ENCODE assay signal across 18 cellular contexts in genomic region chr6:88142299-88142668, GRCh38. TPM values are rescaled to one million over a fixed set of nuclear protein-coding genes. Genes with fewer than 3 reads are reported as not detected.
"Had no signal": no experiment of that assay in that cellular context is flagged by ENCODE, and none has a peak within 500 bp of the region (broad histone marks: within the 10 kb centered on the region; RNA-seq: fewer than 3 reads in every experiment).

No MANE protein-coding gene starts in this region.

- H3K36me3 ChIP-seq: left ventricle myocardium inferior, right atrium auricular region had no signal

- H3K4me3 ChIP-seq: left ventricle myocardium inferior, right atrium auricular region had no signal

- H3K27ac ChIP-seq: left ventricle myocardium inferior, right atrium auricular region had no signal

- DNase-seq: activated CD4-positive, alpha-beta T cell treated with anti-CD3 and anti-CD28 coated beads, Interleukin-2, amount 50 U/mL, for 1 hour; activated CD8-positive, alpha-beta memory T cell treated with anti-CD3 and anti-CD28 coated beads for 24 hours; activated gamma-delta T cell treated with Interleukin-2 at 50 U/mL for 16 hours; endodermal cell; erythroblast; islet precursor cell; left ventricle myocardium inferior; nucleus accumbens; small intestine; stimulated activated CD4-positive, alpha-beta T cell treated with anti-CD3 and anti-CD28 coated beads, Interleukin-4, amount 100 ng/mL, for 4 hours; stimulated activated CD8-positive, alpha-beta memory T cell treated with anti-CD3 and anti-CD28 coated beads, Interleukin-4, amount 100 ng/mL, for 48 hours; SW 1271 had no signal

- H3K9me3 Mint-ChIP-seq: endodermal cell; nephron; stimulated activated naive CD8-positive, alpha-beta T cell treated with anti-CD3 and anti-CD28 coated beads, Interleukin-15, Interleukin-2, amounts not matched to agents 100 ng/mL and 50 ng/mL, for 24 hours; type B pancreatic cell had no signal

- H3K36me3 Mint-ChIP-seq: activated naive CD8-positive, alpha-beta T cell; type B pancreatic cell had no signal

- H3K27me3 Mint-ChIP-seq: type B pancreatic cell had no signal

- H3K4me1 Mint-ChIP-seq: nephron had no signal

- H3K9me3 ChIP-seq: left ventricle myocardium inferior, right atrium auricular region had no signal

- H3K27ac Mint-ChIP-seq: activated naive CD8-positive, alpha-beta T cell; endodermal cell; nephron; stimulated activated naive CD8-positive, alpha-beta T cell treated with anti-CD3 and anti-CD28 coated beads, Interleukin-15, Interleukin-2, amounts not matched to agents 100 ng/mL and 50 ng/mL, for 24 hours; type B pancreatic cell had no signal

- H3K27me3 ChIP-seq: right atrium auricular region had no signal

- H3K4me3 Mint-ChIP-seq: activated naive CD8-positive, alpha-beta T cell; endodermal cell; nephron; stimulated activated naive CD8-positive, alpha-beta T cell treated with anti-CD3 and anti-CD28 coated beads, Interleukin-15, Interleukin-2, amounts not matched to agents 100 ng/mL and 50 ng/mL, for 24 hours; type B pancreatic cell had no signal

- H3K4me1 ChIP-seq: left ventricle myocardium inferior, right atrium auricular region had no signal

RNA-seq across cellular contexts. Expression of gene CNR1, which starts 23.9 kb away (rescaled TPM):
- total RNA-seq: T-helper 2 cell treated with Interferon-gamma antibody and Interleukin-4, amounts not matched to agents 100 ng/mL and 5 ng/mL, for 36 hours had no signal
